ENCODE assay signal across 1 cellular context in genomic region chr17:22381589-22381988, GRCh38.
DNase-seq lines count a peak whose midpoint lies in the region; ATAC-seq, FAIRE-seq and TF ChIP-seq lines count a peak whose summit lies in the region.
"Not testable (repeated sequence)": the region's sequence is repeated elsewhere in the genome, so short reads cannot be mapped to it uniquely, and the experiment has no call there.

No MANE protein-coding gene starts in this region.

- not testable (repeated sequence) for H3K27ac ChIP-seq in K562 (ENCODE audit: extremely low read depth, low read depth, low read length)

- no CpG with 5 or more reads among the region's 40 CpGs for WGBS in K562 (ENCODE audit: insufficient coverage, low coverage, missing lambda C conversion rate)

- H3K9me3 ChIP-seq in K562 (replicated peaks; ENCODE audit: control insufficient read depth, insufficient read depth, low read depth, low read length) = not testable (repeated sequence)

- POLR2A ChIA-PET in K562 (lab: Yijun Ruan, JAX) = not testable (repeated sequence)

- not testable (repeated sequence) for TF ChIP-seq POLR2A in K562 (conservative IDR thresholded peaks at IDR 0.05)

- not testable (repeated sequence) for TF ChIP-seq EP300 in K562 (IDR thresholded peaks at IDR 0.05; ENCODE audit: low read length)

- not testable (repeated sequence) for H4K20me1 ChIP-seq in K562 (replicated peaks; ENCODE audit: control insufficient read depth, insufficient read depth, low read length)

- not testable (repeated sequence) for TF ChIP-seq RAD21 in K562 (CRISPR knock-in tag; conservative IDR thresholded peaks at IDR 0.05 in 1 of 2, IDR thresholded peaks at IDR 0.05 in 1 of 2)

- H3K9me1 ChIP-seq in K562 (ENCODE audit: control insufficient read depth, insufficient read depth, low read length) = not testable (repeated sequence)

- BruUV-seq in K562 (replicated peaks; lab: Mats Ljungman, UMichigan) = not testable (repeated sequence)

- in situ Hi-C loops in K562 (cut with MboI) = loop anchor here (10.0 to 25.0 kb wide), 3 partner anchors 169 to 1087 kb away; no protein-coding TSS in a partner anchor

- H3K27me3 ChIP-seq in K562 (ENCODE audit: control insufficient read depth in 2 of 2, insufficient read depth in 2 of 2, low read length in 2 of 2) = not testable (repeated sequence)

- not testable (repeated sequence) for TF ChIP-seq CTCF in K562 (IDR thresholded peaks at IDR 0.05 in 2 of 3, conservative IDR thresholded peaks at IDR 0.05 in 1 of 3; ENCODE audit: insufficient read depth in 2 of 3, low read depth in 1 of 3, low read length in 3 of 3)

- not testable (repeated sequence) for FAIRE-seq in K562 (lab: Jason Lieb, UNC)

- H3K4me1 ChIP-seq in K562 (replicated peaks in 1 of 2; ENCODE audit: control insufficient read depth in 2 of 2, insufficient read depth in 2 of 2, low read length in 2 of 2) = not testable (repeated sequence)

- not testable (repeated sequence) for DNase-seq in K562 (ENCODE audit: extremely low read depth in 1 of 4, low spot score in 3 of 4)

- ATAC-seq in K562 = not testable (repeated sequence)

- intact Hi-C loops in K562 (cut with micrococcal nuclease) = not testable (repeated sequence)

- not testable (repeated sequence) for H3K36me3 ChIP-seq in K562 (ENCODE audit: control insufficient read depth, insufficient read depth, low read length)

- CTCF ChIA-PET in K562 (lab: Yijun Ruan, JAX; ENCODE audit: low intra/inter-chr PET ratio) = not testable (repeated sequence)

- H3K4me3 ChIP-seq in K562 = not testable (repeated sequence)

- H3K4me2 ChIP-seq in K562 (ENCODE audit: insufficient read depth, low read length) = not testable (repeated sequence)

- H2AFZ ChIP-seq in K562 (ENCODE audit: low read depth, low read length) = not testable (repeated sequence)

- not testable (repeated sequence) for H3K79me2 ChIP-seq in K562 (ENCODE audit: control insufficient read depth, insufficient read depth, low read length)

- H3K9ac ChIP-seq in K562 (ENCODE audit: insufficient read depth in 1 of 2, low read depth in 2 of 2, low read length in 2 of 2) = not testable (repeated sequence)

TF ChIP-seq in K562, 482 proteins besides CTCF, POLR2A, EP300 and RAD21:
- peak; percentile 15; the same call in 1 of the 2 replicates for TF ChIP-seq RFX1 (IDR thresholded peaks at IDR 0.05)
- TF ChIP-seq NRF1 (conservative IDR thresholded peaks at IDR 0.05 in 1 of 2, IDR thresholded peaks at IDR 0.05 in 1 of 2) = peak; percentile 78 to 81
